15 cellular contexts compared by ENCODE assay signal in the genomic region with DNA sequence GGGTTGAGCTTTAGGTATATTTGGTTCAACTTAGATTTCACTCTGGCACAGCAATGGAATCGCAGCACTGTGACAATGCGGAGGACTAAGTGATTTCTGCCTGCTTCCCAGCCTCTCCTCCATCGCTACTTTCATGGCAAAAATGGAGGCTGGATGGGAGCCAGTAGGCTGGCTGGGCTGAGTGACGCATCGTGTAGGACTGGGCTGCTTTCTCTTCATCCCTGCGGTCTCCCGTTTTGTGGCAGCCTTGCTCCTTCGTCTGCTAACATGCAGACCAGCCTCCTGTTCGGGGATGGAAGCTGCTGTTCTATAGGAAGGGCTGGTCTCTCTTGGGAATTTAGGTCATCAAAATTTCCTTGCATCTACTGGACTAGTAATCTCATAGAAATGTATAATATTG. TPM values are rescaled to one million over a fixed set of nuclear protein-coding genes. Genes with fewer than 3 reads are reported as not detected.
DNase-seq lines count a peak whose midpoint lies in the region; ATAC-seq and TF ChIP-seq lines count a peak whose summit lies in the region.
"Had no signal": no experiment of that assay in that cellular context is flagged by ENCODE, and none has a peak within 500 bp of the region (broad histone marks: within the 10 kb centered on the region; RNA-seq: fewer than 3 reads in every experiment).

No MANE protein-coding gene starts in this region.

- peaks cover 16% of the 10 kb centered on the region for H3K36me3 Mint-ChIP-seq in glutamatergic neuron (ENCODE audit: unreplicated experiment)
- H3K36me3 Mint-ChIP-seq in CD4-positive, alpha-beta T cell (ENCODE audit: low read depth): peaks cover 4% of the 10 kb centered on the region

- H3K4me3 ChIP-seq in astrocyte of the spinal cord (ENCODE audit: low read depth, low read length) (no peak overlapping the region), thoracic aorta (peak overlapping the region; percentile 28)
- H3K4me3 ChIP-seq: A549, PC-9 had no signal

- H3K4me1 ChIP-seq in thoracic aorta (ENCODE audit: control insufficient read depth in 1 of 2, low read depth in 2 of 2): no peaks in the 10 kb centered on the region
- H3K4me1 ChIP-seq: A549 had no signal

- no peak overlapping the region for H3K4me3 Mint-ChIP-seq in glutamatergic neuron (ENCODE audit: unreplicated experiment)
- no peak overlapping the region for H3K4me3 Mint-ChIP-seq in CD4-positive, alpha-beta T cell
- H3K4me3 Mint-ChIP-seq: activated T-cell treated with anti-CD3 and anti-CD28 coated beads, Interleukin-2, amount 50 U/mL, for 24 hours had no signal

- TF ChIP-seq CTCF in astrocyte of the spinal cord (IDR thresholded peaks at IDR 0.05; ENCODE audit: low read depth, low read length) (no peak), thoracic aorta (IDR thresholded peaks at IDR 0.05) (no peak), glutamatergic neuron (IDR thresholded peaks at IDR 0.05; ENCODE audit: partially characterized antibody, unreplicated experiment) (no peak)
- TF ChIP-seq CTCF in CD4-positive, alpha-beta T cell (IDR thresholded peaks at IDR 0.05): no peak

- no peaks in the 10 kb centered on the region for H3K27me3 Mint-ChIP-seq in glutamatergic neuron (ENCODE audit: unreplicated experiment)
- no peaks in the 10 kb centered on the region for H3K27me3 Mint-ChIP-seq in CD4-positive, alpha-beta T cell
- H3K27me3 Mint-ChIP-seq: activated T-cell treated with anti-CD3 and anti-CD28 coated beads, Interleukin-2, amount 50 U/mL, for 24 hours had no signal

- H3K27ac ChIP-seq in thoracic aorta: no peak overlapping the region
- no peak overlapping the region for H3K27ac ChIP-seq in CD4-positive, alpha-beta T cell (ENCODE audit: low read depth, low read length)
- H3K27ac ChIP-seq: A549, PC-9 had no signal

- no peak for ATAC-seq in thoracic aorta (ENCODE audit: insufficient number of reproducible peaks, low FRiP score, low read depth)
- no peak for ATAC-seq in GM18520 (IDR thresholded peaks at IDR 0.05; ENCODE audit: unreplicated experiment)
- no peak for ATAC-seq in CD4-positive, alpha-beta T cell (ENCODE audit: poor library complexity)
- ATAC-seq: A549 had no signal

- intact Hi-C loops in CD4-positive, alpha-beta T cell (cut with DNase I, micrococcal nuclease): no loop called here

- H3K27ac Mint-ChIP-seq in glutamatergic neuron (ENCODE audit: unreplicated experiment): no peak overlapping the region
- no peak overlapping the region for H3K27ac Mint-ChIP-seq in CD4-positive, alpha-beta T cell
- H3K27ac Mint-ChIP-seq: activated T-cell treated with anti-CD3 and anti-CD28 coated beads, Interleukin-2, amount 50 U/mL, for 24 hours had no signal

- no peaks in the 10 kb centered on the region for H3K4me1 Mint-ChIP-seq in glutamatergic neuron (ENCODE audit: low read depth, unreplicated experiment)
- H3K4me1 Mint-ChIP-seq in CD4-positive, alpha-beta T cell (ENCODE audit: low read depth): no peaks in the 10 kb centered on the region

- H3K9me3 Mint-ChIP-seq in glutamatergic neuron (ENCODE audit: unreplicated experiment): peaks cover 4% of the 10 kb centered on the region
- peaks cover 3% of the 10 kb centered on the region for H3K9me3 Mint-ChIP-seq in CD4-positive, alpha-beta T cell
- H3K9me3 Mint-ChIP-seq: activated T-cell treated with anti-CD3 and anti-CD28 coated beads, Interleukin-2, amount 50 U/mL, for 24 hours had no signal

- in situ Hi-C loops in astrocyte of the spinal cord (cut with HindIII; ENCODE audit: low sequenced_read_pairs): no loop called here

- POLR2A ChIA-PET in CD4-positive, alpha-beta T cell (lab: Charles Lee): no interaction called here

- H3K9me3 ChIP-seq in thoracic aorta: no peaks in the 10 kb centered on the region
- H3K9me3 ChIP-seq in CD4-positive, alpha-beta T cell (ENCODE audit: control insufficient read depth, low read length): no peaks in the 10 kb centered on the region
- H3K9me3 ChIP-seq: A549 had no signal

- no peaks in the 10 kb centered on the region for H3K36me3 ChIP-seq in thoracic aorta

- CTCF ChIA-PET in CD4-positive, alpha-beta T cell (lab: Charles Lee): no interaction called here

- no peaks in the 10 kb centered on the region for H3K27me3 ChIP-seq in thoracic aorta (replicated peaks; ENCODE audit: insufficient read depth)
- H3K27me3 ChIP-seq in CD4-positive, alpha-beta T cell (ENCODE audit: control insufficient read depth, insufficient read depth, low read length): no peaks in the 10 kb centered on the region

- peak; percentile 30 for DNase-seq in activated effector memory CD4-positive, alpha-beta T cell treated with anti-CD3 and anti-CD28 coated beads, Interleukin-2, amount 50 U/mL, for 16 hours
- DNase-seq in activated effector memory CD4-positive, alpha-beta T cell treated with Interleukin-2 at 50 U/mL for 16 hours: no peak
- peak; percentile 71 for DNase-seq in astrocyte of the spinal cord (ENCODE audit: low read depth, low spot score)
- peak; percentile 50 for DNase-seq in medulla oblongata (ENCODE audit: extremely low spot score)
- DNase-seq in thoracic aorta (ENCODE audit: low spot score): no peak
- no peak for DNase-seq in glutamatergic neuron
- DNase-seq in CD4-positive, alpha-beta T cell: no peak
- DNase-seq: activated T-cell treated with anti-CD3 and anti-CD28 coated beads, Interleukin-2, amount 50 U/mL, for 24 hours; amniotic stem cell; effector CD8-positive, alpha-beta T cell; NCI-H1417; NCI-H524; PC-9 had no signal

RNA-seq across cellular contexts. Expression of gene RGS12, which starts 15.9 kb away (rescaled TPM):
- total RNA-seq in thoracic aorta (10 to 100 TPM; 13.5 to 43.6 TPM), glutamatergic neuron (ENCODE audit: unreplicated experiment) (107 TPM)
- total RNA-seq in CD4-positive, alpha-beta T cell: 10 to 100 TPM; 14.1 to 16.9 TPM

RNA-seq across cellular contexts. Expression of gene MSANTD1, which starts 28.0 kb away (rescaled TPM):
- 1 to 10 TPM; 1.4 to 2.8 TPM for total RNA-seq in thoracic aorta
- 2.6 TPM for total RNA-seq in glutamatergic neuron (ENCODE audit: unreplicated experiment)
- under 1 TPM; 0.67 to 0.74 TPM for total RNA-seq in CD4-positive, alpha-beta T cell

Comparison
In these comparisons a context has a peak if more than half of its experiments do, and no peak if none do; other contexts are left out.
1. DNase-seq: peak in activated effector memory CD4-positive, alpha-beta T cell treated with anti-CD3 and anti-CD28 coated beads, Interleukin-2, amount 50 U/mL, for 16 hours (single experiment), astrocyte of the spinal cord (single experiment) and medulla oblongata (single experiment); none in activated effector memory CD4-positive, alpha-beta T cell treated with Interleukin-2 at 50 U/mL for 16 hours (single experiment), thoracic aorta (single experiment), glutamatergic neuron (single experiment) and CD4-positive, alpha-beta T cell (0 of 10).